Comparison of ENCODE assay signal across 8 cellular contexts in the genomic region with DNA sequence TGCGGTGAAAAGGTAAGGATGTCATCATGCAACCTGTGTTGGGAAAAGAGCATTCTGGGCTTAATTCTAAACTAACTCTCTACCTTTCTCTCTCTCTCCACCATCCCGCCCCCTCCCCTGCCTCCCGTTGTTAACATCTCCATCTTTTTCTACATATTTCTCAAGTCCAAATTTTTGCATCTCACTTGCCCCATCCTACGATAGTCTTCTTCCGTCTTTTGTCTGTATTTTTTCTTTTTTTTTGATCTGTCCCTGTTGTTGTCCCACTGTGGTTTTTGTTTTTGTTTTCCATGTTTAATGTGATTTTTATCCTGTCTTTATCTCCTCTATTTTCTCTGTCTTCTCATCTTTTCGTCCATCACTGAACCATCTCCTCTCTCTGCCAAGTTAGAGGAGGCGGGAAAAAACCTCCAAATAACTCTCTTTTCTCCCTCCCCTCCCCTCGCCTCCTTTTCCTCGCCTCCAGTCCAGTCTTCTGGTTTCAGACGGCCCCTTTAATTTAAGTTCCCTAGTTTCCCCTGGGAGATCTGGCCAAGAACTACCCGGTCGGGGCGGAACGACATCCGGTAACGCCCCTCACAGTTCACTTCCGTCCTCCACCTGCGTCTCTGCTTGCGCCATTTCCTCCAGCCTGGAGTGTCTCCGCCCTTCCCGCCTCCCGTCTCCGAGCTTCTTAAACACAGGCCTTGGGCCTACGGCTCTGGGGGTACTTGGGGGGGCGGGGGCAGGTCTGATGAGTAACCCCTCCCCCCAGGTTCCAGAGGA. TPM values are rescaled to one million over a fixed set of nuclear protein-coding genes. Genes with fewer than 3 reads are reported as not detected.
DNase-seq lines count a peak whose midpoint lies in the region; ATAC-seq and TF ChIP-seq lines count a peak whose summit lies in the region.

A gene with protein sequence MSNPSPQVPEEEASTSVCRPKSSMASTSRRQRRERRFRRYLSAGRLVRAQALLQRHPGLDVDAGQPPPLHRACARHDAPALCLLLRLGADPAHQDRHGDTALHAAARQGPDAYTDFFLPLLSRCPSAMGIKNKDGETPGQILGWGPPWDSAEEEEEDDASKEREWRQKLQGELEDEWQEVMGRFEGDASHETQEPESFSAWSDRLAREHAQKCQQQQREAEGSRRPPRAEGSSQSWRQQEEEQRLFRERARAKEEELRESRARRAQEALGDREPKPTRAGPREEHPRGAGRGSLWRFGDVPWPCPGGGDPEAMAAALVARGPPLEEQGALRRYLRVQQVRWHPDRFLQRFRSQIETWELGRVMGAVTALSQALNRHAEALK (plus strand): TSS at position 647 of the 765 bp plus-strand sequence. CDS start 87 bp downstream, at position 734.

- peak within 1 kb of the TSS; percentile 71 for H3K27ac Mint-ChIP-seq in activated naive CD8-positive, alpha-beta T cell treated with anti-CD3 and anti-CD28 coated beads, Interleukin-2, amount 10 ng/mL, durations not matched to agents 7 days and 5 days
- H3K27ac Mint-ChIP-seq in osteocyte (ENCODE audit: unreplicated experiment): peak within 1 kb of the TSS; percentile 86

- H3K4me3 Mint-ChIP-seq in activated naive CD8-positive, alpha-beta T cell treated with anti-CD3 and anti-CD28 coated beads, Interleukin-2, amount 10 ng/mL, durations not matched to agents 7 days and 5 days: peak within 1 kb of the TSS; percentile 88
- H3K4me3 Mint-ChIP-seq in osteocyte (ENCODE audit: unreplicated experiment): peak within 1 kb of the TSS; percentile 86

- peaks cover 32% of the 10 kb centered on the region for H3K4me1 Mint-ChIP-seq in activated naive CD8-positive, alpha-beta T cell treated with anti-CD3 and anti-CD28 coated beads, Interleukin-2, amount 10 ng/mL, durations not matched to agents 7 days and 5 days
- H3K4me1 Mint-ChIP-seq in osteocyte (ENCODE audit: unreplicated experiment): peaks cover 47% of the 10 kb centered on the region

- peak within 1 kb of the TSS; percentile 74 for H3K4me3 ChIP-seq in thoracic aorta

- H3K27me3 ChIP-seq in thoracic aorta (replicated peaks; ENCODE audit: insufficient read depth): no peaks in the 10 kb centered on the region

- no peaks in the 10 kb centered on the region for H3K9me3 ChIP-seq in thoracic aorta

- H3K4me1 ChIP-seq in thoracic aorta (ENCODE audit: control insufficient read depth in 1 of 2, low read depth in 2 of 2): peaks cover 13 to 28% of the 10 kb centered on the region in 2 donors

- H3K27ac ChIP-seq in thoracic aorta: peak within 1 kb of the TSS; percentile 70 to 76

- in situ Hi-C loops in G401 (cut with HindIII; ENCODE audit: low sequenced_read_pairs): no loop called here

- POLR2A ChIA-PET in activated naive CD8-positive, alpha-beta T cell treated with anti-CD3 and anti-CD28 coated beads, Interleukin-2, amount 10 ng/mL, durations not matched to agents 7 days and 5 days (lab: Charles Lee): interaction anchor here (0.8 to 3.4 kb wide), 11 partner anchors 23 to 288 kb away, joined by 3 to 24 read pairs (median 7); a partner anchor contains a TSS

- intact Hi-C loops in head of caudate nucleus (cut with DNase I): loop anchor here (2.0 kb wide), 1 partner anchor 52 kb away; no protein-coding TSS in a partner anchor

- H3K27me3 Mint-ChIP-seq in activated naive CD8-positive, alpha-beta T cell treated with anti-CD3 and anti-CD28 coated beads, Interleukin-2, amount 10 ng/mL, durations not matched to agents 7 days and 5 days: no peaks in the 10 kb centered on the region
- H3K27me3 Mint-ChIP-seq in osteocyte (ENCODE audit: unreplicated experiment): no peaks in the 10 kb centered on the region

- TF ChIP-seq CTCF in osteocyte (IDR thresholded peaks at IDR 0.05) (no peak), thoracic aorta (IDR thresholded peaks at IDR 0.05) (no peak)

- no peaks in the 10 kb centered on the region for H3K9me3 Mint-ChIP-seq in activated naive CD8-positive, alpha-beta T cell treated with anti-CD3 and anti-CD28 coated beads, Interleukin-2, amount 10 ng/mL, durations not matched to agents 7 days and 5 days
- H3K9me3 Mint-ChIP-seq in osteocyte (ENCODE audit: unreplicated experiment): no peaks in the 10 kb centered on the region

- peaks cover 9% of the 10 kb centered on the region for H3K36me3 Mint-ChIP-seq in activated naive CD8-positive, alpha-beta T cell treated with anti-CD3 and anti-CD28 coated beads, Interleukin-2, amount 10 ng/mL, durations not matched to agents 7 days and 5 days
- H3K36me3 Mint-ChIP-seq in osteocyte (ENCODE audit: unreplicated experiment): peaks cover 14% of the 10 kb centered on the region

- peaks cover 15% of the 10 kb centered on the region for H3K36me3 ChIP-seq in thoracic aorta

- ATAC-seq in HG02571 (IDR thresholded peaks at IDR 0.05; ENCODE audit: unreplicated experiment): peak; percentile 64
- ATAC-seq in activated naive CD8-positive, alpha-beta T cell treated with anti-CD3 and anti-CD28 coated beads, Interleukin-2, amount 10 ng/mL, durations not matched to agents 7 days and 5 days (ENCODE audit: low read depth): peak; percentile 81
- ATAC-seq in thoracic aorta (ENCODE audit: insufficient number of reproducible peaks, low FRiP score, low read depth): peak; percentile 91

- DNase-seq in G401 (ENCODE audit: low spot score): peak; percentile 99
- DNase-seq in NCI-H128 (lab: John Stamatoyannopoulos, UW; ENCODE audit: unreplicated experiment): peak; percentile 90
- peak; percentile 94 to 99 for DNase-seq in SW 1271 (lab: John Stamatoyannopoulos, UW)
- peak; percentile 83 for DNase-seq in activated naive CD8-positive, alpha-beta T cell treated with anti-CD3 and anti-CD28 coated beads, Interleukin-2, amount 10 ng/mL, durations not matched to agents 7 days and 5 days
- peak; percentile 95 to 99 (median 98) for DNase-seq in head of caudate nucleus
- peak; percentile 96 for DNase-seq in osteocyte (ENCODE audit: extremely low spot score, unreplicated experiment)
- peak; percentile 87 for DNase-seq in thoracic aorta (ENCODE audit: low spot score)

RNA-seq across cellular contexts. Expression of the gene that starts here (rescaled TPM):
- total RNA-seq in G401 (2014; rRNA removed; shearing (Covaris generic)): 19.8 and 24.9 TPM in 2 replicates
- 10 to 100 TPM; 15.4 to 17.6 TPM for total RNA-seq in activated naive CD8-positive, alpha-beta T cell treated with anti-CD3 and anti-CD28 coated beads, Interleukin-2, amount 10 ng/mL, durations not matched to agents 7 days and 5 days
- 28.7 and 33.2 TPM in 2 replicates for total RNA-seq in osteocyte
- total RNA-seq in thoracic aorta: 10 to 100 TPM; 23.8 to 24.2 TPM

Comparison
In these comparisons a context has a peak if more than half of its experiments do, and no peak if none do; other contexts are left out.
1. Peak in every context shown above with its lines: DNase-seq, ATAC-seq, H3K4me3 ChIP-seq and H3K27ac ChIP-seq.